Comparison of ENCODE assay signal across 14 cellular contexts in the genomic region with DNA sequence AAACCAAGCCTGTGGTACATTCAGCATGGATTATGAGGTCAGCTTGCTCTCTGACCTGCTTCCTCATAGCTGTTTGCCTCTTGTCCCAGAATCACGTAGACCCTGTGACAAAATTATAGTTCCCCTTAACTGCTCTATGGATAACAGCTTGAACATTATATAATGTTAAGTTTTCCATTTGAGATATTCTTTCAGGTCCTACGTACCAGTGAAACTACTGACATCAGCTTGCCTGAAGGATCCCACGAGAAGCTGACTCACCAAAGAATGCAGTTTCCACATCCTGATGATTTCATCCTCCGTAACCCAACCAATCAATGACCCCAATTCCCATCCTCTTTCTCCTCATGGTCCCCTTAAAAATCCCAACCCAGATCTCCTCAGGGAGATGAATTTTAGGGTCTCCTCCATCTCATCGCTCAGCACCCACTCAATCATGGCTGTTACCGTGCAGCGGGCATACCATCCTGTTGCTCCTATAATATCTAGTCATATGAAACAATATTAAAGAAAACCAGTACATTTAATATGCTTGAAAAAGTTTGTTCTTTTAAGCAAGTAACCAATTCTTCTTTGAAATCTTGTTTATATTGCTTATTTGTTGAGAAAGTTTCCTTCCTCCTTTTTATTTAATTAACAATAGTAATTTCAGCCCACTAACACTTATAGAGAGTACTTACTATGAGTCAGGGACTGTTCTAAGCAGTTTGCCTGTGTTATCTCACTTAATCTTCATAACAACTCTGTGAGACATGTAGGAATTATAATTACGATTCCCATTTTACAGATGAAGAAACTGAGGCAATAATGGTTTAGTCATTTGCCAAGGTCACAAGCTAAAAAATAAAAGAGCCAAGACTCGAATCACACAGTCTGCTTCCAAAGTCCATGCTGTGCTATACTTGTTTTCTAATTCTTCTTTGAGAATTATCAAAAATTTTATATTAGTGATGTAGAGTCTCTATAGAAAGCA. TPM values are rescaled to one million over a fixed set of nuclear protein-coding genes. Genes with fewer than 3 reads are reported as not detected.
DNase-seq lines count a peak whose midpoint lies in the region; ATAC-seq, FAIRE-seq and TF ChIP-seq lines count a peak whose summit lies in the region.
"Had no signal": no experiment of that assay in that cellular context is flagged by ENCODE, and none has a peak within 500 bp of the region (broad histone marks: within the 10 kb centered on the region; RNA-seq: fewer than 3 reads in every experiment).

No MANE protein-coding gene starts in this region.

- H3K4me1 Mint-ChIP-seq in activated T-helper 17 cell treated with anti-CD3 and anti-CD28 coated beads, Interleukin-2, amount 50 U/mL, for 72 hours: peaks cover 6% of the 10 kb centered on the region
- H3K4me1 Mint-ChIP-seq: mesothelial cell of epicardium had no signal

- H3K4me3 Mint-ChIP-seq in activated T-helper 17 cell treated with anti-CD3 and anti-CD28 coated beads, Interleukin-2, amount 50 U/mL, for 72 hours: peak overlapping the region; percentile 40
- H3K4me3 Mint-ChIP-seq: activated CD8-positive, alpha-beta T cell treated with anti-CD3 and anti-CD28 coated beads for 36 hours; mesothelial cell of epicardium had no signal

- WGBS in gastroesophageal sphincter (ENCODE audit: low coverage in 1 of 2), 2 donors: 72 to 75% methylated on average over 9 of the region's 9 CpGs

- no peaks in the 10 kb centered on the region for H3K36me3 Mint-ChIP-seq in activated T-helper 17 cell treated with anti-CD3 and anti-CD28 coated beads, Interleukin-2, amount 50 U/mL, for 72 hours (ENCODE audit: low read depth)
- H3K36me3 Mint-ChIP-seq: mesothelial cell of epicardium had no signal

- no peak overlapping the region for H3K27ac ChIP-seq in gastroesophageal sphincter
- H3K27ac ChIP-seq: 22Rv1 had no signal

- no peak overlapping the region for H3K4me3 ChIP-seq in gastroesophageal sphincter
- H3K4me3 ChIP-seq: dorsolateral prefrontal cortex, HAP-1 had no signal

- no peak for TF ChIP-seq CTCF in gastroesophageal sphincter (IDR thresholded peaks at IDR 0.05)

- no peaks in the 10 kb centered on the region for H3K36me3 ChIP-seq in gastroesophageal sphincter
- H3K36me3 ChIP-seq: HAP-1 had no signal

- ATAC-seq in activated T-helper 17 cell treated with anti-CD3 and anti-CD28 coated beads, Interleukin-2, amount 50 U/mL, for 72 hours (replicated peaks): peak; percentile 50
- peak; percentile 56 for ATAC-seq in gastroesophageal sphincter
- no peak for ATAC-seq in GM19397 (IDR thresholded peaks at IDR 0.05; ENCODE audit: unreplicated experiment)
- no peak for ATAC-seq in HG02678 (IDR thresholded peaks at IDR 0.05; ENCODE audit: unreplicated experiment)

- TF ChIP-seq EP300 in gastroesophageal sphincter (IDR thresholded peaks at IDR 0.05): no peak

- no peaks in the 10 kb centered on the region for H3K27me3 ChIP-seq in gastroesophageal sphincter
- H3K27me3 ChIP-seq: dorsolateral prefrontal cortex had no signal

- peak overlapping the region; percentile 59 for H3K27ac Mint-ChIP-seq in activated T-helper 17 cell treated with anti-CD3 and anti-CD28 coated beads, Interleukin-2, amount 50 U/mL, for 72 hours
- H3K27ac Mint-ChIP-seq: mesothelial cell of epicardium had no signal

- peak; percentile 9 for DNase-seq in DMS53 (lab: John Stamatoyannopoulos, UW)
- no peak for DNase-seq in DMS53 treated with DMSO at 0.1 percent for 48 hours (lab: John Stamatoyannopoulos, UW; ENCODE audit: unreplicated experiment)
- peak; percentile 85 for DNase-seq in stromal cell of bone marrow (ENCODE audit: low read depth)
- DNase-seq in GM12891 (ENCODE audit: insufficient read length, low spot score): no peak
- DNase-seq: activated CD8-positive, alpha-beta T cell treated with anti-CD3 and anti-CD28 coated beads for 36 hours; dorsolateral prefrontal cortex; stimulated activated CD4-positive, alpha-beta T cell treated with anti-CD3 and anti-CD28 coated beads, Interleukin-4, amount 100 ng/mL, for 4 hours had no signal

- H3K27me3 Mint-ChIP-seq in activated T-helper 17 cell treated with anti-CD3 and anti-CD28 coated beads, Interleukin-2, amount 50 U/mL, for 72 hours: no peaks in the 10 kb centered on the region
- H3K27me3 Mint-ChIP-seq: activated CD8-positive, alpha-beta T cell treated with anti-CD3 and anti-CD28 coated beads for 36 hours had no signal

- no peak for TF ChIP-seq POLR2A in gastroesophageal sphincter (IDR thresholded peaks at IDR 0.05)
- no peak for TF ChIP-seq POLR2A in GM12891 (IDR thresholded peaks at IDR 0.05; ENCODE audit: low read depth, low read length)

- no peaks in the 10 kb centered on the region for H3K9me3 Mint-ChIP-seq in activated T-helper 17 cell treated with anti-CD3 and anti-CD28 coated beads, Interleukin-2, amount 50 U/mL, for 72 hours
- H3K9me3 Mint-ChIP-seq: activated CD8-positive, alpha-beta T cell treated with anti-CD3 and anti-CD28 coated beads for 36 hours; mesothelial cell of epicardium had no signal

- FAIRE-seq in GM12891 (lab: Jason Lieb, UNC): no peak

- H3K9me3 ChIP-seq in gastroesophageal sphincter: no peaks in the 10 kb centered on the region
- H3K9me3 ChIP-seq: HAP-1 had no signal

- H3K4me1 ChIP-seq in gastroesophageal sphincter: no peaks in the 10 kb centered on the region
- H3K4me1 ChIP-seq: HAP-1 had no signal

TF ChIP-seq in GM12891, 5 proteins besides CTCF, POLR2A, EP300 and RAD21:
- no peak for TF ChIP-seq PAX5 (IDR thresholded peaks at IDR 0.05; ENCODE audit: insufficient read depth, low read length, severe bottlenecking)
- TF ChIP-seq POLR2AphosphoS5 (IDR thresholded peaks at IDR 0.05; ENCODE audit: low read depth, low read length): no peak
- TF ChIP-seq POU2F2 (IDR thresholded peaks at IDR 0.05; ENCODE audit: low read depth, low read length): no peak
- TF ChIP-seq SPI1 (IDR thresholded peaks at IDR 0.05; ENCODE audit: low read depth, low read length): no peak
- TF ChIP-seq TAF1 (IDR thresholded peaks at IDR 0.05; ENCODE audit: low read depth, low read length): no peak
TF ChIP-seq in GM12891: peak in this region for 0.

RNA-seq across cellular contexts. Expression of a gene that starts 27.4 kb away (rescaled TPM):
- 10 to 100 TPM in 1 of 2 donors, 1 to 10 TPM in 1; 8.9 to 13.4 TPM for total RNA-seq in activated T-helper 17 cell treated with anti-CD3 and anti-CD28 coated beads, Interleukin-2, amount 50 U/mL, for 72 hours
- total RNA-seq in gastroesophageal sphincter: 10 to 100 TPM in 1 of 4 donors, 1 to 10 TPM in 3; 5.3 to 10.2 (median 8.8) TPM
- polyA plus RNA-seq in GM12891 (2012; ENCODE audit: low read depth, missing spikeins): 4.2 TPM

RNA-seq across cellular contexts. Expression of a gene that starts 27.4 kb away (rescaled TPM):
- 10 to 100 TPM in 1 of 2 donors, 1 to 10 TPM in 1; 9.2 to 14.7 TPM for total RNA-seq in activated T-helper 17 cell treated with anti-CD3 and anti-CD28 coated beads, Interleukin-2, amount 50 U/mL, for 72 hours
- 10 to 100 TPM in 1 of 4 donors, 1 to 10 TPM in 3; 3.5 to 13.9 (median 4.8) TPM for total RNA-seq in gastroesophageal sphincter
- polyA plus RNA-seq in GM12891 (2012; ENCODE audit: low read depth, missing spikeins): 6.5 TPM

RNA-seq across cellular contexts. Expression of a gene that starts 39.3 kb away (rescaled TPM):
- total RNA-seq in activated T-helper 17 cell treated with anti-CD3 and anti-CD28 coated beads, Interleukin-2, amount 50 U/mL, for 72 hours: not detected
- under 1 TPM in 1 of 4 donors, not detected in 3; 0.16 TPM for total RNA-seq in gastroesophageal sphincter
- not detected for polyA plus RNA-seq in GM12891 (2012; ENCODE audit: low read depth, missing spikeins)
- total RNA-seq: activated CD8-positive, alpha-beta T cell treated with anti-CD3 and anti-CD28 coated beads for 36 hours; mesothelial cell of epicardium had no signal

Comparison
In these comparisons a context has a peak if more than half of its experiments do, and no peak if none do; other contexts are left out.
1. DNase-seq: peak in DMS53 (single experiment) and stromal cell of bone marrow (single experiment); none in DMS53 treated with DMSO at 0.1 percent for 48 hours (single experiment) and GM12891 (single experiment).
2. ATAC-seq: peak in activated T-helper 17 cell treated with anti-CD3 and anti-CD28 coated beads, Interleukin-2, amount 50 U/mL, for 72 hours (single experiment) and gastroesophageal sphincter (single experiment); none in GM19397 (single experiment) and HG02678 (single experiment).